Comparison of ENCODE assay signal across 8 cellular contexts in genomic region chrX:38806054-38806389, GRCh38. TPM values are rescaled to one million over a fixed set of nuclear protein-coding genes. Genes with fewer than 3 reads are reported as not detected.
A peak's percentile ranks its signal among the peaks of the same experiment; 100 is the strongest.
DNase-seq lines count a peak whose midpoint lies in the region; TF ChIP-seq lines count a peak whose summit lies in the region.

No MANE protein-coding gene starts in this region.

- H3K27ac Mint-ChIP-seq in T-helper 1 cell treated with Interleukin-12 subunit alpha and Interleukin-12 subunit beta and Interleukin-4 antibody, amounts not matched to agents 30 μg/mL and 1 μg/mL, for 36 hours: peak overlapping the region; percentile 91

- no peaks in the 10 kb centered on the region for H3K27me3 Mint-ChIP-seq in T-helper 1 cell treated with Interleukin-12 subunit alpha and Interleukin-12 subunit beta and Interleukin-4 antibody, amounts not matched to agents 30 μg/mL and 1 μg/mL, for 36 hours (ENCODE audit: low read depth)

- H3K9me3 Mint-ChIP-seq in T-helper 1 cell treated with Interleukin-12 subunit alpha and Interleukin-12 subunit beta and Interleukin-4 antibody, amounts not matched to agents 30 μg/mL and 1 μg/mL, for 36 hours: no peaks in the 10 kb centered on the region

- H3K4me1 Mint-ChIP-seq in T-helper 1 cell treated with Interleukin-12 subunit alpha and Interleukin-12 subunit beta and Interleukin-4 antibody, amounts not matched to agents 30 μg/mL and 1 μg/mL, for 36 hours (ENCODE audit: low read depth): peaks cover 35% of the 10 kb centered on the region

- H3K4me3 Mint-ChIP-seq in T-helper 1 cell treated with Interleukin-12 subunit alpha and Interleukin-12 subunit beta and Interleukin-4 antibody, amounts not matched to agents 30 μg/mL and 1 μg/mL, for 36 hours: peak overlapping the region; percentile 97

- H3K4me3 ChIP-seq in cardiac fibroblast (replicated peaks in 1 of 2; ENCODE audit: low read depth in 2 of 2, low read length in 2 of 2): peak overlapping the region; percentile 69 to 72
- peak overlapping the region; percentile 65 for H3K4me3 ChIP-seq in mononuclear cell (ENCODE audit: low read length)

- DNase-seq in T-helper 1 cell (no peak), NCI-H146 (lab: John Stamatoyannopoulos, UW) (peak; percentile 69), cardiac fibroblast (ENCODE audit: low read depth in 2 of 2) (no peak), Ammon's horn (ENCODE audit: low spot score) (no peak), cerebellar nuclear complex (lab: John Stamatoyannopoulos, UW) (no peak), germinal center (ENCODE audit: low spot score) (no peak)

- no peaks in the 10 kb centered on the region for H3K27me3 ChIP-seq in mononuclear cell (ENCODE audit: insufficient read depth, low read length)

- no peaks in the 10 kb centered on the region for H3K9me3 ChIP-seq in mononuclear cell (ENCODE audit: low read depth, low read length)

- H3K4me1 ChIP-seq in mononuclear cell (ENCODE audit: insufficient read depth, low read length): peaks cover 41% of the 10 kb centered on the region

- no peak for TF ChIP-seq CTCF in cardiac fibroblast (IDR thresholded peaks at IDR 0.05; ENCODE audit: low read depth, low read length)

- H3K36me3 Mint-ChIP-seq in T-helper 1 cell treated with Interleukin-12 subunit alpha and Interleukin-12 subunit beta and Interleukin-4 antibody, amounts not matched to agents 30 μg/mL and 1 μg/mL, for 36 hours (ENCODE audit: low read depth): peaks cover 23% of the 10 kb centered on the region

RNA-seq across cellular contexts. Expression of gene MID1IP1, which starts 4.8 kb away (rescaled TPM):
- total RNA-seq in mononuclear cell: 61.2 TPM
